27 cellular contexts compared by ENCODE assay signal in genomic region chr18:36045241-36045999, GRCh38.
"Had no signal": no experiment of that assay in that cellular context is flagged by ENCODE, and none has a peak within 500 bp of the region (broad histone marks: within the 10 kb centered on the region; RNA-seq: fewer than 3 reads in every experiment).

No MANE protein-coding gene starts in this region.

- H3K9me3 ChIP-seq: breast epithelium, colonic mucosa, prostate gland, thyroid gland, upper lobe of right lung had no signal

- H3K4me3 ChIP-seq: breast epithelium, colonic mucosa, dorsolateral prefrontal cortex, hepatocyte, left ventricle myocardium inferior, prostate gland, thyroid gland, upper lobe of right lung had no signal

- H2AFZ ChIP-seq: hepatocyte had no signal

- H3K4me1 ChIP-seq: breast epithelium, colonic mucosa, prostate gland had no signal

- H3K27me3 ChIP-seq: breast epithelium, colonic mucosa, dorsolateral prefrontal cortex, hepatocyte, thyroid gland, upper lobe of right lung had no signal

- H3K27ac ChIP-seq: breast epithelium, colonic mucosa, dorsolateral prefrontal cortex, hepatocyte, left ventricle myocardium inferior, prostate gland, thyroid gland, upper lobe of right lung, WERI-Rb-1 had no signal

- H3K36me3 ChIP-seq: breast epithelium, colonic mucosa, left ventricle myocardium inferior, prostate gland, thyroid gland, upper lobe of right lung, WERI-Rb-1 had no signal

- H3K4me1 Mint-ChIP-seq: mesothelial cell of epicardium had no signal

- DNase-seq: activated CD4-positive, alpha-beta T cell treated with anti-CD3 and anti-CD28 coated beads for 1 hour; activated CD4-positive, alpha-beta T cell treated with anti-CD3 and anti-CD28 coated beads, Interleukin-2, amount 50 U/mL, for 1 hour; activated CD8-positive, alpha-beta T cell treated with anti-CD3 and anti-CD28 coated beads, Interleukin-2, amount 10 ng/mL, durations not matched to agents 7 days and 5 days; activated naive CD4-positive, alpha-beta T cell treated with Interleukin-2 at 50 U/mL for 16 hours; activated naive CD8-positive, alpha-beta T cell treated with anti-CD3 and anti-CD28 coated beads for 36 hours; activated T-cell treated with anti-CD3 and anti-CD28 coated beads, Interleukin-2, amount 50 U/mL, for 24 hours; colonic mucosa; dorsolateral prefrontal cortex; effector memory CD8-positive, alpha-beta T cell; foreskin melanocyte; glutamatergic neuron; kidney glomerular epithelial cell; left ventricle myocardium inferior; natural killer cell; stimulated activated CD4-positive, alpha-beta T cell treated with anti-CD3 and anti-CD28 coated beads, Interleukin-12 subunit alpha, Interleukin-12 subunit beta, amount 100 ng/mL, for 4 hours; stimulated activated CD4-positive, alpha-beta T cell treated with anti-CD3 and anti-CD28 coated beads, Interleukin-4, amount 100 ng/mL, for 4 hours; stimulated activated naive CD8-positive, alpha-beta T cell treated with anti-CD3 and anti-CD28 coated beads, Interleukin-15, Interleukin-2, amounts not matched to agents 100 U/mL and 50 U/mL, for 24 hours; T-cell; thyroid gland; upper lobe of right lung; WERI-Rb-1 had no signal

- H3K27me3 Mint-ChIP-seq: activated naive CD8-positive, alpha-beta T cell treated with anti-CD3 and anti-CD28 coated beads for 36 hours; activated T-cell treated with anti-CD3 and anti-CD28 coated beads, Interleukin-2, amount 50 U/mL, for 24 hours; effector memory CD8-positive, alpha-beta T cell; T-cell had no signal

- H3K27ac Mint-ChIP-seq: activated CD8-positive, alpha-beta T cell treated with anti-CD3 and anti-CD28 coated beads, Interleukin-2, amount 10 ng/mL, durations not matched to agents 7 days and 5 days; activated naive CD8-positive, alpha-beta T cell treated with anti-CD3 and anti-CD28 coated beads for 36 hours; activated T-cell treated with anti-CD3 and anti-CD28 coated beads, Interleukin-2, amount 50 U/mL, for 24 hours; activated T-helper 2 cell treated with anti-CD3 and anti-CD28 coated beads, Interferon-gamma antibody, Interleukin-2, Interleukin-4, amounts not matched to agents 10 μg/mL and 5 μg/mL and 100 μg/mL, durations not matched to agents 14 hours and 24 hours and 36 hours; effector memory CD8-positive, alpha-beta T cell; mesothelial cell of epicardium; natural killer cell; T-cell; T-helper 2 cell treated with Interferon-gamma antibody and Interleukin-4, amounts not matched to agents 5 μg/mL and 100 μg/mL, for 36 hours had no signal

- H3K9me3 Mint-ChIP-seq: effector memory CD8-positive, alpha-beta T cell; natural killer cell had no signal

- H3K4me3 Mint-ChIP-seq: activated CD8-positive, alpha-beta T cell treated with anti-CD3 and anti-CD28 coated beads, Interleukin-2, amount 10 ng/mL, durations not matched to agents 7 days and 5 days; activated naive CD8-positive, alpha-beta T cell treated with anti-CD3 and anti-CD28 coated beads for 36 hours; activated T-cell treated with anti-CD3 and anti-CD28 coated beads, Interleukin-2, amount 50 U/mL, for 24 hours; effector memory CD8-positive, alpha-beta T cell; mesothelial cell of epicardium; natural killer cell; T-cell; T-helper 2 cell treated with Interferon-gamma antibody and Interleukin-4, amounts not matched to agents 5 μg/mL and 100 μg/mL, for 36 hours had no signal

- H3K4me2 ChIP-seq: hepatocyte had no signal

- ATAC-seq: activated CD8-positive, alpha-beta T cell treated with anti-CD3 and anti-CD28 coated beads, Interleukin-2, amount 10 ng/mL, durations not matched to agents 7 days and 5 days; effector memory CD8-positive, alpha-beta T cell; natural killer cell; stimulated activated naive CD8-positive, alpha-beta T cell treated with anti-CD3 and anti-CD28 coated beads, Interleukin-15, Interleukin-2, amounts not matched to agents 100 U/mL and 50 U/mL, for 24 hours; T-cell; upper lobe of right lung had no signal

- H3K36me3 Mint-ChIP-seq: natural killer cell had no signal
